13 cellular contexts compared by ENCODE assay signal in the genomic region with DNA sequence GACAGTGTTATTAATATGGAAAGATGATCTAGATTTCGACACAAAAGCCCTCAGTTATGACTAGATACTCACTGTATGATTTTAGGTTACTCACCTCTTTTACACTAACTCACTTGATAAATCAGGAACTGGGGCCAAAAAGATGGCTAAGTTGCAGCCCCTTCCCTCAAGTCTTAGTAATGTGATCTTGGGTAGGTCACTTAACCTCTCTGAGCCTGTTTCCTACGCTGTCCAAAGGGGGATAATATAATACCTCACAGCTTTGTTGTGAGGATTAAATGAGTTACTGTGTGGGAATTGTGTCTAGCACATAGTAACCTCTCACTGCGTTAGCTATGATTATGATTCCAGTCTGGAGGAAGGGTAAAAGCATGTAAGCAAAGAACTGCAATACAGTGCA. TPM values are rescaled to one million over a fixed set of nuclear protein-coding genes. Genes with fewer than 3 reads are reported as not detected.
DNase-seq lines count a peak whose midpoint lies in the region; ATAC-seq, FAIRE-seq and TF ChIP-seq lines count a peak whose summit lies in the region.
"Had no signal": no experiment of that assay in that cellular context is flagged by ENCODE, and none has a peak within 500 bp of the region (broad histone marks: within the 10 kb centered on the region; RNA-seq: fewer than 3 reads in every experiment).

No MANE protein-coding gene starts in this region.

- H3K27ac ChIP-seq in heart right ventricle (no peak overlapping the region), right cardiac atrium (ENCODE audit: low read length) (no peak overlapping the region), hepatocyte (no peak overlapping the region), thoracic aorta (no peak overlapping the region), foreskin keratinocyte (no peak overlapping the region), small intestine (ENCODE audit: low read depth in 1 of 2, low read length in 1 of 2) (no peak overlapping the region)

- peaks cover 94% of the 10 kb centered on the region for H3K79me2 ChIP-seq in hepatocyte

- H3K36me3 Mint-ChIP-seq in T-cell: peaks cover 12% of the 10 kb centered on the region

- H3K27ac Mint-ChIP-seq in T-cell: peak overlapping the region in 1 of 2 donors; percentile 99

- no peaks in the 10 kb centered on the region for H3K27me3 Mint-ChIP-seq in T-cell

- H3K4me1 ChIP-seq in heart right ventricle: peaks cover 4 to 53% (median 44%) of the 10 kb centered on the region in 9 donors
- peaks cover 9% of the 10 kb centered on the region for H3K4me1 ChIP-seq in right cardiac atrium (ENCODE audit: control insufficient read depth, insufficient read depth, low read length)
- peaks cover 32% of the 10 kb centered on the region for H3K4me1 ChIP-seq in hepatocyte (ENCODE audit: insufficient read depth)
- peaks cover 26 to 38% of the 10 kb centered on the region in 2 donors for H3K4me1 ChIP-seq in thoracic aorta (ENCODE audit: control insufficient read depth in 1 of 2, low read depth in 2 of 2)
- peaks cover 14% of the 10 kb centered on the region for H3K4me1 ChIP-seq in foreskin keratinocyte
- H3K4me1 ChIP-seq in small intestine (ENCODE audit: control insufficient read depth in 2 of 2, insufficient read depth in 1 of 2, low read depth in 1 of 2, low read length in 1 of 2): peaks cover 9 to 10% of the 10 kb centered on the region in 2 donors

- H3K27me3 ChIP-seq in heart right ventricle: no peaks in the 10 kb centered on the region
- H3K27me3 ChIP-seq in right cardiac atrium (ENCODE audit: control insufficient read depth, insufficient read depth): no peaks in the 10 kb centered on the region
- H3K27me3 ChIP-seq in hepatocyte: no peaks in the 10 kb centered on the region
- H3K27me3 ChIP-seq in thoracic aorta (replicated peaks; ENCODE audit: insufficient read depth): no peaks in the 10 kb centered on the region
- no peaks in the 10 kb centered on the region for H3K27me3 ChIP-seq in foreskin keratinocyte
- H3K27me3 ChIP-seq in small intestine (ENCODE audit: control insufficient read depth in 2 of 2, insufficient read depth in 2 of 2, low read length in 2 of 2): no peaks in the 10 kb centered on the region
- H3K27me3 ChIP-seq: suprapubic skin had no signal

- 93 to 94% methylated on average over 3 of the region's 3 CpGs for WGBS in heart right ventricle, 2 donors
- 96% methylated on average over 3 of the region's 3 CpGs for WGBS in right cardiac atrium
- 97% methylated on average over 3 of the region's 3 CpGs for WGBS in hepatocyte (ENCODE audit: low lambda C conversion rate, missing lambda C conversion rate)
- 86 to 92% (median 89%) methylated on average over 3 of the region's 3 CpGs for WGBS in small intestine, 3 donors

- DNase-seq in heart right ventricle (no peak), right cardiac atrium (no peak), T-cell (no peak), hepatocyte (ENCODE audit: low spot score) (no peak), thoracic aorta (ENCODE audit: low spot score) (no peak), SHP77 treated with DMSO at 0.1 percent for 48 hours (lab: John Stamatoyannopoulos, UW) (no peak), foreskin keratinocyte (no peak), small intestine (no peak)
- DNase-seq: H7; left ventricle myocardium superior; stimulated activated CD4-positive, alpha-beta T cell treated with anti-CD3 and anti-CD28 coated beads, Interleukin-12 subunit alpha, Interleukin-12 subunit beta, amount 100 ng/mL, for 4 hours had no signal

- FAIRE-seq in small intestine (lab: Jason Lieb, UNC): no peak

- intact Hi-C loops in heart right ventricle (cut with DNase I): no loop called here
- intact Hi-C loops in right cardiac atrium (cut with DNase I): no loop called here

- peak overlapping the region; percentile 88 for H3K4me2 ChIP-seq in hepatocyte

- H3K9me3 Mint-ChIP-seq in T-cell: no peaks in the 10 kb centered on the region

- no peaks in the 10 kb centered on the region for H3K9me2 ChIP-seq in hepatocyte (replicated peaks; ENCODE audit: insufficient read depth)

- POLR2A ChIA-PET in T-cell (lab: Charles Lee): interaction anchor here in 1 of 2 donors (0.6 kb wide), 1 partner anchor 983 kb away, joined by 4 read pairs; no protein-coding TSS in a partner anchor

- TF ChIP-seq CTCF in heart right ventricle (IDR thresholded peaks at IDR 0.05) (no peak), hepatocyte (IDR thresholded peaks at IDR 0.05; ENCODE audit: poor library complexity) (no peak), thoracic aorta (IDR thresholded peaks at IDR 0.05) (no peak), foreskin keratinocyte (conservative IDR thresholded peaks at IDR 0.05) (no peak)

- CTCF ChIA-PET in T-cell (lab: Charles Lee): no interaction called here

- H3K4me3 ChIP-seq in heart right ventricle: peak overlapping the region in 6 of 10 donors; percentile 84 to 99 (median 96)
- no peak overlapping the region for H3K4me3 ChIP-seq in right cardiac atrium (ENCODE audit: low read length)
- H3K4me3 ChIP-seq in hepatocyte: no peak overlapping the region
- H3K4me3 ChIP-seq in thoracic aorta: peak overlapping the region; percentile 81
- H3K4me3 ChIP-seq in small intestine (ENCODE audit: low read depth in 1 of 2, low read length in 2 of 2): no peak overlapping the region

- no peak for ATAC-seq in heart right ventricle
- no peak for ATAC-seq in right cardiac atrium
- no peak for ATAC-seq in T-cell (replicated peaks in 1 of 4)
- ATAC-seq in thoracic aorta (ENCODE audit: insufficient number of reproducible peaks, low FRiP score, low read depth): no peak
- no peak for ATAC-seq in foreskin keratinocyte
- ATAC-seq: esophagus mucosa, left ventricle myocardium superior had no signal

- H2AFZ ChIP-seq in hepatocyte: no peak overlapping the region

- H3K9me3 ChIP-seq in heart right ventricle: peaks cover 0 to 7% (median 0%) of the 10 kb centered on the region in 11 donors
- H3K9me3 ChIP-seq in right cardiac atrium (ENCODE audit: control insufficient read depth, low read length): no peaks in the 10 kb centered on the region
- no peaks in the 10 kb centered on the region for H3K9me3 ChIP-seq in hepatocyte (ENCODE audit: low read depth)
- no peaks in the 10 kb centered on the region for H3K9me3 ChIP-seq in thoracic aorta
- no peaks in the 10 kb centered on the region for H3K9me3 ChIP-seq in small intestine (ENCODE audit: control insufficient read depth, low read depth)
- H3K9me3 ChIP-seq: suprapubic skin had no signal

- H3K4me3 Mint-ChIP-seq in T-cell: peak overlapping the region; percentile 94 to 95 (median 95)

- H3K36me3 ChIP-seq in heart right ventricle: peaks cover 0 to 20% (median 0%) of the 10 kb centered on the region in 9 donors
- H3K36me3 ChIP-seq in hepatocyte (replicated peaks; ENCODE audit: insufficient read depth, low read depth): no peaks in the 10 kb centered on the region
- no peaks in the 10 kb centered on the region for H3K36me3 ChIP-seq in thoracic aorta
- H3K36me3 ChIP-seq in small intestine (ENCODE audit: control insufficient read depth in 2 of 2, insufficient read depth in 2 of 2, low read length in 2 of 2): peaks cover 0 to 4% of the 10 kb centered on the region in 2 donors
- H3K36me3 ChIP-seq: suprapubic skin had no signal

- peaks cover 74 to 81% (median 77%) of the 10 kb centered on the region in 3 donors for H3K4me1 Mint-ChIP-seq in T-cell

- H4K20me1 ChIP-seq in hepatocyte (ENCODE audit: insufficient read depth, poor library complexity, severe bottlenecking): peaks cover 2% of the 10 kb centered on the region

RNA-seq across cellular contexts. Expression of a gene that starts 1.3 kb away (rescaled TPM):
- total RNA-seq in heart right ventricle (10 to 100 TPM in 8 of 10 donors, 1 to 10 TPM in 2; 9.1 to 14.8 (median 11.3) TPM), right cardiac atrium (10 to 100 TPM; 13.1 to 15.4 (median 14.0) TPM), T-cell (10 to 100 TPM; 17.8 to 27.6 (median 23.2) TPM), hepatocyte (15.1 and 15.7 TPM in 2 replicates), thoracic aorta (10 to 100 TPM; 12.2 to 20.1 TPM), foreskin keratinocyte (25.8 and 28.5 TPM in 2 replicates)
- polyA plus RNA-seq in heart right ventricle (10 to 100 TPM in 1 of 2 donors, 1 to 10 TPM in 1; 8.3 to 10.4 TPM), right cardiac atrium (11.4 TPM), hepatocyte (12.6 and 15.1 TPM in 2 replicates), foreskin keratinocyte (14.5 and 16.0 TPM in 2 replicates), small intestine (1 to 10 TPM; 5.7 to 7.2 (median 6.5) TPM)

RNA-seq across cellular contexts. Expression of a gene that starts 1.6 kb away (rescaled TPM):
- 10 to 100 TPM; 40.6 to 78.1 (median 48.8) TPM for total RNA-seq in heart right ventricle
- polyA plus RNA-seq in heart right ventricle: 10 to 100 TPM; 10.4 to 14.5 TPM
- 10 to 100 TPM; 66.9 to 88.5 (median 69.1) TPM for total RNA-seq in right cardiac atrium
- 18.5 TPM for polyA plus RNA-seq in right cardiac atrium
- total RNA-seq in T-cell: 10 to 100 TPM; 38.3 to 46.6 (median 40.5) TPM
- total RNA-seq in hepatocyte: 26.8 and 28.0 TPM in 2 replicates
- polyA plus RNA-seq in hepatocyte: 16.5 and 18.5 TPM in 2 replicates
- total RNA-seq in thoracic aorta: 10 to 100 TPM; 22.3 to 77.7 TPM
- total RNA-seq in foreskin keratinocyte: 17.5 and 18.8 TPM in 2 replicates
- 7.3 and 8.5 TPM in 2 replicates for polyA plus RNA-seq in foreskin keratinocyte
- polyA plus RNA-seq in small intestine: 10 to 100 TPM in 2 of 3 donors, 1 to 10 TPM in 1; 9.2 to 14.5 (median 12.7) TPM

Comparison
In these comparisons a context has a peak if more than half of its experiments do, and no peak if none do; other contexts are left out.
1. H3K4me3 ChIP-seq: peak in heart right ventricle (6 of 10) and thoracic aorta (single experiment); none in right cardiac atrium (single experiment), hepatocyte (single experiment) and small intestine (0 of 2).